Comparison of ENCODE assay signal across 22 cellular contexts in genomic region chr16:85803570-85803969, GRCh38. TPM values are rescaled to one million over a fixed set of nuclear protein-coding genes. Genes with fewer than 3 reads are reported as not detected.
DNase-seq lines count a peak whose midpoint lies in the region; ATAC-seq and TF ChIP-seq lines count a peak whose summit lies in the region.
"Had no signal": no experiment of that assay in that cellular context is flagged by ENCODE, and none has a peak within 500 bp of the region (broad histone marks: within the 10 kb centered on the region; RNA-seq: fewer than 3 reads in every experiment).

No MANE protein-coding gene starts in this region.

- H3K27me3 ChIP-seq in HL-60 (ENCODE audit: insufficient read depth, poor library complexity, severe bottlenecking): no peaks in the 10 kb centered on the region

- H3K4me3 ChIP-seq in HL-60 (replicated peaks; ENCODE audit: insufficient read depth, low read length): no peak overlapping the region
- H3K4me3 ChIP-seq: GM23338 had no signal

- H3K4me3 Mint-ChIP-seq in CD14-positive monocyte (peak overlapping the region in 1 of 2 donors; percentile 3), nephron progenitor cell (no peak overlapping the region)
- H3K4me3 Mint-ChIP-seq in activated naive CD8-positive, alpha-beta T cell treated with anti-CD3 and anti-CD28 coated beads, Interleukin-2, amount 10 ng/mL, durations not matched to agents 7 days and 5 days: no peak overlapping the region
- H3K4me3 Mint-ChIP-seq: GM23338 had no signal

- H3K9me3 Mint-ChIP-seq in CD14-positive monocyte (peaks cover 0 to 3% (median 0%) of the 10 kb centered on the region in 7 donors), nephron progenitor cell (no peaks in the 10 kb centered on the region)
- no peaks in the 10 kb centered on the region for H3K9me3 Mint-ChIP-seq in activated naive CD8-positive, alpha-beta T cell treated with anti-CD3 and anti-CD28 coated beads, Interleukin-2, amount 10 ng/mL, durations not matched to agents 7 days and 5 days
- H3K9me3 Mint-ChIP-seq: GM23338 had no signal

- H3K36me3 Mint-ChIP-seq in CD14-positive monocyte: peaks cover 59 to 63% of the 10 kb centered on the region in 2 donors
- H3K36me3 Mint-ChIP-seq in activated naive CD8-positive, alpha-beta T cell treated with anti-CD3 and anti-CD28 coated beads, Interleukin-2, amount 10 ng/mL, durations not matched to agents 7 days and 5 days: peaks cover 37% of the 10 kb centered on the region
- peaks cover 59% of the 10 kb centered on the region for H3K36me3 Mint-ChIP-seq in nephron progenitor cell (ENCODE audit: low read depth)

- H3K27ac ChIP-seq in HL-60 (replicated peaks): peak overlapping the region; percentile 48

- no peak for ATAC-seq in activated naive CD8-positive, alpha-beta T cell treated with anti-CD3 and anti-CD28 coated beads, Interleukin-2, amount 10 ng/mL, durations not matched to agents 7 days and 5 days (ENCODE audit: low read depth)
- ATAC-seq in GM19324 (IDR thresholded peaks at IDR 0.05; ENCODE audit: low FRiP score, unreplicated experiment) (no peak), GM18909 (IDR thresholded peaks at IDR 0.05; ENCODE audit: poor library complexity, unreplicated experiment) (no peak)
- ATAC-seq: GM23338, PC-3, SK-N-SH treated with all-trans-retinoic acid at 6 μM for 48 hours had no signal

- POLR2A ChIA-PET in activated naive CD8-positive, alpha-beta T cell treated with anti-CD3 and anti-CD28 coated beads, Interleukin-2, amount 10 ng/mL, durations not matched to agents 7 days and 5 days (lab: Charles Lee): no interaction called here

- H3K27me3 Mint-ChIP-seq in CD14-positive monocyte (ENCODE audit: low read depth in 3 of 3) (peaks cover 0 to 8% (median 1%) of the 10 kb centered on the region in 3 donors), nephron progenitor cell (ENCODE audit: low read depth, poor library complexity) (no peaks in the 10 kb centered on the region)
- H3K27me3 Mint-ChIP-seq in activated naive CD8-positive, alpha-beta T cell treated with anti-CD3 and anti-CD28 coated beads, Interleukin-2, amount 10 ng/mL, durations not matched to agents 7 days and 5 days: no peaks in the 10 kb centered on the region

- peak; percentile 21 for DNase-seq in CD14-positive monocyte (ENCODE audit: low spot score)
- DNase-seq in HL-60 (ENCODE audit: low read depth in 1 of 2, low spot score in 1 of 2): peak in 1 of 2 experiments; percentile 54
- DNase-seq in activated naive CD8-positive, alpha-beta T cell treated with anti-CD3 and anti-CD28 coated beads, Interleukin-2, amount 10 ng/mL, durations not matched to agents 7 days and 5 days: no peak
- no peak for DNase-seq in nephron progenitor cell
- no peak for DNase-seq in mesenteric fat pad (ENCODE audit: low spot score)
- DNase-seq: ACHN; Caco-2; GDM1; HCEC 1CT; NCI-H1105; NCI-H1694; NCI-H2081 treated with DMSO at 0.1 percent for 48 hours; NCI-H446 treated with DMSO at 0.1 percent for 48 hours; NK-92 treated with Interleukin-12 subunit alpha and Interleukin-12 subunit beta, amount 100 ng/mL, for 24 hours; PC-3; RPMI8226; SIG-M5 had no signal

- H3K27ac Mint-ChIP-seq in CD14-positive monocyte: peak overlapping the region in 3 of 7 donors; percentile 20 to 61 (median 22)
- peak overlapping the region; percentile 52 for H3K27ac Mint-ChIP-seq in activated naive CD8-positive, alpha-beta T cell treated with anti-CD3 and anti-CD28 coated beads, Interleukin-2, amount 10 ng/mL, durations not matched to agents 7 days and 5 days
- H3K27ac Mint-ChIP-seq in nephron progenitor cell: peak overlapping the region; percentile 54
- H3K27ac Mint-ChIP-seq: GM23338 had no signal

- intact Hi-C loops in CD14-positive monocyte (cut with micrococcal nuclease): no loop called here

- H3K4me1 Mint-ChIP-seq in CD14-positive monocyte (peaks cover 22% of the 10 kb centered on the region), nephron progenitor cell (peaks cover 24% of the 10 kb centered on the region)
- peaks cover 25% of the 10 kb centered on the region for H3K4me1 Mint-ChIP-seq in activated naive CD8-positive, alpha-beta T cell treated with anti-CD3 and anti-CD28 coated beads, Interleukin-2, amount 10 ng/mL, durations not matched to agents 7 days and 5 days

- TF ChIP-seq CTCF in CD14-positive monocyte (IDR thresholded peaks at IDR 0.05): no peak
- no peak for TF ChIP-seq CTCF in HL-60 (IDR thresholded peaks at IDR 0.05; ENCODE audit: insufficient read depth, low read length)
- TF ChIP-seq CTCF in nephron progenitor cell (IDR thresholded peaks at IDR 0.05): no peak

RNA-seq across cellular contexts. Expression of gene COX4I1, which starts 4.1 kb away (rescaled TPM):
- polyA plus RNA-seq in CD14-positive monocyte: 1,000 to 10,000 TPM; 1,132 to 1,312 TPM
- total RNA-seq in activated naive CD8-positive, alpha-beta T cell treated with anti-CD3 and anti-CD28 coated beads, Interleukin-2, amount 10 ng/mL, durations not matched to agents 7 days and 5 days: 100 to 1,000 TPM; 489 to 502 TPM
- 419 TPM for total RNA-seq in mesenteric fat pad

RNA-seq across cellular contexts. Expression of gene EMC8, which starts 4.2 kb away (rescaled TPM):
- 10 to 100 TPM; 28.2 to 30.0 TPM for polyA plus RNA-seq in CD14-positive monocyte
- total RNA-seq in activated naive CD8-positive, alpha-beta T cell treated with anti-CD3 and anti-CD28 coated beads, Interleukin-2, amount 10 ng/mL, durations not matched to agents 7 days and 5 days: 10 to 100 TPM; 29.2 to 34.1 TPM
- 31.5 TPM for total RNA-seq in mesenteric fat pad

RNA-seq across cellular contexts. Expression of gene C16orf74, which starts 52.7 kb away (rescaled TPM):
- 10 to 100 TPM; 24.1 to 26.6 TPM for polyA plus RNA-seq in CD14-positive monocyte
- 1 to 10 TPM; 3.6 to 3.9 TPM for total RNA-seq in activated naive CD8-positive, alpha-beta T cell treated with anti-CD3 and anti-CD28 coated beads, Interleukin-2, amount 10 ng/mL, durations not matched to agents 7 days and 5 days
- 3.1 TPM for total RNA-seq in mesenteric fat pad
- total RNA-seq: LHCN-M2 had no signal
